ENCODE assay signal across 8 cellular contexts in genomic region chr5:76084496-76085285, GRCh38. TPM values are rescaled to one million over a fixed set of nuclear protein-coding genes. Genes with fewer than 3 reads are reported as not detected.
A peak's percentile ranks its signal among the peaks of the same experiment; 100 is the strongest.
DNase-seq lines count a peak whose midpoint lies in the region; ATAC-seq lines count a peak whose summit lies in the region.

No MANE protein-coding gene starts in this region.

- H3K79me1 ChIP-seq in mesendoderm (ENCODE audit: low read length), result no peaks in the 10 kb centered on the region

- H4K8ac ChIP-seq in mesendoderm (ENCODE audit: low read depth, low read length), result no peak overlapping the region

- H3K4me3 ChIP-seq in CD8-positive, alpha-beta memory T cell (ENCODE audit: low read length), result no peak overlapping the region
- H3K4me3 ChIP-seq in HUES6 (ENCODE audit: low read depth, low read length) (peak overlapping the region; percentile 74), mesendoderm (ENCODE audit: low read length) (no peak overlapping the region)

- no peak overlapping the region for H2BK120ac ChIP-seq in mesendoderm (ENCODE audit: low read depth, low read length)

- CTCF ChIA-PET in CD8-positive, alpha-beta memory T cell (lab: Charles Lee), result no interaction called here

- peaks cover 2 to 7% (median 3%) of the 10 kb centered on the region in 5 donors for H3K9me3 Mint-ChIP-seq in CD8-positive, alpha-beta memory T cell
- H3K9me3 Mint-ChIP-seq in activated naive CD4-positive, alpha-beta T cell treated with anti-CD3 and anti-CD28 coated beads, Interleukin-2, amount 50 U/mL, for 24 hours, result no peaks in the 10 kb centered on the region

- peaks cover 19% of the 10 kb centered on the region for H3K27me3 ChIP-seq in CD8-positive, alpha-beta memory T cell (ENCODE audit: insufficient read depth, low read length, poor library complexity, severe bottlenecking)
- peaks cover 81% of the 10 kb centered on the region for H3K27me3 ChIP-seq in HUES6 (ENCODE audit: control insufficient read depth, insufficient read depth, low read length)
- peaks cover 34% of the 10 kb centered on the region for H3K27me3 ChIP-seq in mesendoderm (ENCODE audit: insufficient read depth, low read length, poor library complexity)

- no peaks in the 10 kb centered on the region for H3K9me3 ChIP-seq in CD8-positive, alpha-beta memory T cell (ENCODE audit: low read length)
- H3K9me3 ChIP-seq in HUES6 (ENCODE audit: control insufficient read depth, insufficient read depth, low read depth, low read length), result no peaks in the 10 kb centered on the region

- H3K56ac ChIP-seq in mesendoderm (ENCODE audit: low read length), result peak overlapping the region; percentile 35

- H3K36me3 Mint-ChIP-seq in CD8-positive, alpha-beta memory T cell, result no peaks in the 10 kb centered on the region
- no peaks in the 10 kb centered on the region for H3K36me3 Mint-ChIP-seq in activated naive CD4-positive, alpha-beta T cell treated with anti-CD3 and anti-CD28 coated beads, Interleukin-2, amount 50 U/mL, for 24 hours

- no CpG with 5 or more reads among the region's 75 CpGs for WGBS in mesendoderm (ENCODE audit: extremely low coverage, insufficient coverage, low lambda C conversion rate)

- peak overlapping the region; percentile 53 to 88 (median 70) for H3K4me3 Mint-ChIP-seq in CD8-positive, alpha-beta memory T cell
- H3K4me3 Mint-ChIP-seq in activated naive CD4-positive, alpha-beta T cell treated with anti-CD3 and anti-CD28 coated beads, Interleukin-2, amount 50 U/mL, for 24 hours, result peak overlapping the region; percentile 78

- H3K9ac ChIP-seq in HUES6 (ENCODE audit: low read length) (no peak overlapping the region), mesendoderm (ENCODE audit: low read length) (peak overlapping the region; percentile 16)

- no peak overlapping the region for H3K4ac ChIP-seq in mesendoderm (ENCODE audit: low read depth, low read length)

- H3K4me1 Mint-ChIP-seq in CD8-positive, alpha-beta memory T cell, result peaks cover 20 to 34% (median 29%) of the 10 kb centered on the region in 3 donors
- H3K4me1 Mint-ChIP-seq in activated naive CD4-positive, alpha-beta T cell treated with anti-CD3 and anti-CD28 coated beads, Interleukin-2, amount 50 U/mL, for 24 hours, result peaks cover 27% of the 10 kb centered on the region

- no peak overlapping the region for H3K23ac ChIP-seq in mesendoderm (ENCODE audit: low read length)

- H3K27ac Mint-ChIP-seq in CD8-positive, alpha-beta memory T cell, result peak overlapping the region in 1 of 8 donors; percentile 40
- H3K27ac Mint-ChIP-seq in activated naive CD4-positive, alpha-beta T cell treated with anti-CD3 and anti-CD28 coated beads, Interleukin-2, amount 50 U/mL, for 24 hours, result no peak overlapping the region

- H3K36me3 ChIP-seq in CD8-positive, alpha-beta memory T cell (ENCODE audit: insufficient read depth, low read length), result no peaks in the 10 kb centered on the region
- H3K36me3 ChIP-seq in HUES6 (ENCODE audit: control insufficient read depth, insufficient read depth, low read length) (no peaks in the 10 kb centered on the region), mesendoderm (ENCODE audit: control insufficient read depth, insufficient read depth, low read length) (no peaks in the 10 kb centered on the region)

- H3K4me2 ChIP-seq in mesendoderm (ENCODE audit: low read length), result peak overlapping the region; percentile 66

- POLR2A ChIA-PET in CD8-positive, alpha-beta memory T cell (lab: Charles Lee), result no interaction called here

- H2AK5ac ChIP-seq in mesendoderm (ENCODE audit: low read length), result no peak overlapping the region

- peaks cover 48 to 84% of the 10 kb centered on the region in 2 donors for H3K27me3 Mint-ChIP-seq in CD8-positive, alpha-beta memory T cell
- H3K27me3 Mint-ChIP-seq in activated naive CD4-positive, alpha-beta T cell treated with anti-CD3 and anti-CD28 coated beads, Interleukin-2, amount 50 U/mL, for 24 hours, result peaks cover 47% of the 10 kb centered on the region

- ATAC-seq in HG02763 (IDR thresholded peaks at IDR 0.05; ENCODE audit: unreplicated experiment) (no peak), GM21390 (IDR thresholded peaks at IDR 0.05; ENCODE audit: unreplicated experiment) (no peak)

- peak in 1 of 5 donors; percentile 9 for DNase-seq in CD8-positive, alpha-beta memory T cell
- peak; percentile 40 for DNase-seq in mesendoderm
- no peak for DNase-seq in ACHN
- DNase-seq in NOMO-1 treated with DMSO at 0.1 percent for 48 hours (lab: John Stamatoyannopoulos, UW; ENCODE audit: unreplicated experiment), result no peak

- no peak overlapping the region for H4K5ac ChIP-seq in mesendoderm (ENCODE audit: low read length)

- peaks cover 12% of the 10 kb centered on the region for H3K4me1 ChIP-seq in CD8-positive, alpha-beta memory T cell (ENCODE audit: insufficient read depth, low read length)
- H3K4me1 ChIP-seq in HUES6 (ENCODE audit: control insufficient read depth, insufficient read depth, low read length) (peaks cover 15% of the 10 kb centered on the region; the same call in 1 of the 2 replicates), mesendoderm (ENCODE audit: control insufficient read depth, low read depth, low read length) (no peaks in the 10 kb centered on the region)

- in situ Hi-C loops in ACHN (cut with HindIII; ENCODE audit: low pct_ligation_motif_present, low pct_unique_long_range_greater_than_20kb, low sequenced_read_pairs), result no loop called here

- H3K79me2 ChIP-seq in mesendoderm (ENCODE audit: control insufficient read depth, insufficient read depth, low read length), result no peaks in the 10 kb centered on the region

- H2BK5ac ChIP-seq in mesendoderm (ENCODE audit: low read length), result no peak overlapping the region

- no peak overlapping the region for H3K27ac ChIP-seq in CD8-positive, alpha-beta memory T cell (ENCODE audit: low read depth, low read length)
- H3K27ac ChIP-seq in HUES6 (ENCODE audit: low read depth, low read length) (no peak overlapping the region), mesendoderm (ENCODE audit: low read depth, low read length) (no peak overlapping the region)

- H3K18ac ChIP-seq in mesendoderm (ENCODE audit: low read length), result peak overlapping the region; percentile 32

- H2BK15ac ChIP-seq in mesendoderm (replicated peaks; ENCODE audit: low read depth), result no peak overlapping the region

RNA-seq across cellular contexts. Expression of gene SV2C, which starts 1.5 kb away (rescaled TPM):
- total RNA-seq in CD8-positive, alpha-beta memory T cell, result not detected
- polyA plus RNA-seq in CD8-positive, alpha-beta memory T cell, result not detected
- polyA plus RNA-seq in mesendoderm (2013, experiment 1 of 2), result 0.03 TPM
- 0.01 TPM for polyA plus RNA-seq in mesendoderm (2013, experiment 2 of 2)
